Comparison of ENCODE assay signal across 1 cellular context in the genomic region with DNA sequence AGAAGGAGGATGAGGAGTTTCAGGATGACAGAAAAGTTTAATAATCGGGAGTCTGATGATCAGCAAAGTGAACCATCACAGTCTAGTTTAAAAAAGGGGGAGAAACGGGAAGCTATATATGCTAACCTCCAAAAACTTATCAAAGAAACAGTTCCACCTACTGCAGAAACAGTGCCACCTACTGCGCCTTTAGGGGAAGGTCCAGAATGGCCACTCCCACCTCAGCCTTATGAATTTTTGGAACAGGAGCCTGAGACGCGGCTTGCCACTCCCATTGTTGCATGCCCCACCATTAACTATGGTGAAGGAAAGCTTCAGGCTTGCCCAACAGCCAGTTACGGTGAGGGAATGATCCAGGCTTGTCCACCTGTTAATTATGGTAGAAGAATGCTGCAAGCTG.
TF ChIP-seq lines count a peak whose summit lies in the region.

No MANE protein-coding gene starts in this region.

TF ChIP-seq in H1, 55 proteins besides CTCF, POLR2A, EP300 and RAD21:
- TF ChIP-seq SP1 (IDR thresholded peaks at IDR 0.05; ENCODE audit: low read depth, low read length) (no peak), GTF2F1 (IDR thresholded peaks at IDR 0.05; ENCODE audit: borderline replicate concordance, low read depth, low read length) (no peak), JUND (IDR thresholded peaks at IDR 0.05; ENCODE audit: low read length) (no peak), EGR1 (IDR thresholded peaks at IDR 0.05; ENCODE audit: borderline replicate concordance, low read depth, low read length) (no peak), SIRT6 (IDR thresholded peaks at IDR 0.05; ENCODE audit: low read length) (no peak), ZNF274 (IDR thresholded peaks at IDR 0.05; ENCODE audit: borderline replicate concordance, extremely low read depth, low read length) (no peak), JUN (IDR thresholded peaks at IDR 0.05; ENCODE audit: low read depth, low read length) (no peak), NANOG (IDR thresholded peaks at IDR 0.05; ENCODE audit: insufficient read depth, low read depth, low read length, poor library complexity, severe bottlenecking) (no peak), SIN3A (conservative IDR thresholded peaks at IDR 0.05 in 1 of 2, IDR thresholded peaks at IDR 0.05 in 1 of 2; ENCODE audit: low read depth in 1 of 2, low read length in 2 of 2) (no peak), FOSL1 (IDR thresholded peaks at IDR 0.05; ENCODE audit: insufficient read depth, low read depth, low read length) (no peak), RFX5 (IDR thresholded peaks at IDR 0.05; ENCODE audit: borderline replicate concordance, low read depth, low read length) (no peak), KDM5A (IDR thresholded peaks at IDR 0.05; ENCODE audit: low read length) (no peak), ASH2L (IDR thresholded peaks at IDR 0.05; ENCODE audit: low read length) (no peak)
- TF ChIP-seq, protein P1, sequence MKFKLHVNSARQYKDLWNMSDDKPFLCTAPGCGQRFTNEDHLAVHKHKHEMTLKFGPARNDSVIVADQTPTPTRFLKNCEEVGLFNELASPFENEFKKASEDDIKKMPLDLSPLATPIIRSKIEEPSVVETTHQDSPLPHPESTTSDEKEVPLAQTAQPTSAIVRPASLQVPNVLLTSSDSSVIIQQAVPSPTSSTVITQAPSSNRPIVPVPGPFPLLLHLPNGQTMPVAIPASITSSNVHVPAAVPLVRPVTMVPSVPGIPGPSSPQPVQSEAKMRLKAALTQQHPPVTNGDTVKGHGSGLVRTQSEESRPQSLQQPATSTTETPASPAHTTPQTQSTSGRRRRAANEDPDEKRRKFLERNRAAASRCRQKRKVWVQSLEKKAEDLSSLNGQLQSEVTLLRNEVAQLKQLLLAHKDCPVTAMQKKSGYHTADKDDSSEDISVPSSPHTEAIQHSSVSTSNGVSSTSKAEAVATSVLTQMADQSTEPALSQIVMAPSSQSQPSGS (IDR thresholded peaks at IDR 0.05; ENCODE audit: low read length): no peak
- TF ChIP-seq, protein P2, sequence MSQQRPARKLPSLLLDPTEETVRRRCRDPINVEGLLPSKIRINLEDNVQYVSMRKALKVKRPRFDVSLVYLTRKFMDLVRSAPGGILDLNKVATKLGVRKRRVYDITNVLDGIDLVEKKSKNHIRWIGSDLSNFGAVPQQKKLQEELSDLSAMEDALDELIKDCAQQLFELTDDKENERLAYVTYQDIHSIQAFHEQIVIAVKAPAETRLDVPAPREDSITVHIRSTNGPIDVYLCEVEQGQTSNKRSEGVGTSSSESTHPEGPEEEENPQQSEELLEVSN (IDR thresholded peaks at IDR 0.05): no peak
